ENCODE assay signal across 8 cellular contexts in genomic region chr2:202265467-202266277, GRCh38. TPM values are rescaled to one million over a fixed set of nuclear protein-coding genes. Genes with fewer than 3 reads are reported as not detected.
DNase-seq lines count a peak whose midpoint lies in the region; ATAC-seq and TF ChIP-seq lines count a peak whose summit lies in the region.

NOP58 (plus strand) TSS chr2:202265763; CDS start chr2:202265942, 179 bp downstream.

- H3K4me1 ChIP-seq in prostate gland (replicated peaks) = no peaks in the 10 kb centered on the region
- H3K4me1 ChIP-seq in urinary bladder (ENCODE audit: insufficient read depth) = no peaks in the 10 kb centered on the region

- H3K36me3 ChIP-seq in prostate gland (no peaks in the 10 kb centered on the region), urinary bladder (ENCODE audit: insufficient read depth) (no peaks in the 10 kb centered on the region)

- under 1% methylated on average over 54 of the region's 54 CpGs for WGBS in prostate gland
- WGBS in urinary bladder = under 1% methylated on average over 54 of the region's 54 CpGs

- H3K4me3 Mint-ChIP-seq in T-helper 17 cell = peak within 1 kb of the TSS; percentile 81

- TF ChIP-seq POLR2A in GM15510 (IDR thresholded peaks at IDR 0.05; ENCODE audit: borderline replicate concordance, extremely low read depth, insufficient read length) = peak; percentile 97
- TF ChIP-seq POLR2A in prostate gland (IDR thresholded peaks at IDR 0.05) = peak; percentile 97

- ATAC-seq in HG02885 (IDR thresholded peaks at IDR 0.05; ENCODE audit: poor library complexity, unreplicated experiment) (peak; percentile 88), T-helper 17 cell (peak; percentile 82), left ventricle myocardium superior (peak; percentile 99)

- H3K27me3 ChIP-seq in prostate gland (replicated peaks; ENCODE audit: insufficient read depth) = no peaks in the 10 kb centered on the region

- DNase-seq in NCI-H1694 treated with DMSO at 0.1 percent for 48 hours (lab: John Stamatoyannopoulos, UW) (peak; percentile 97), T-helper 17 cell (peak; percentile 75 to 85 (median 82)), amygdala (lab: John Stamatoyannopoulos, UW) (peak; percentile 39 to 96 (median 87)), left ventricle myocardium superior (peak; percentile 90), prostate gland (ENCODE audit: low spot score) (peak; percentile 96)

- peak within 1 kb of the TSS; percentile 80 to 90 for H3K4me3 ChIP-seq in prostate gland
- peak within 1 kb of the TSS; percentile 91 for H3K4me3 ChIP-seq in urinary bladder (ENCODE audit: low read depth, low read length)

- H3K36me3 Mint-ChIP-seq in T-helper 17 cell (ENCODE audit: low read depth) = no peaks in the 10 kb centered on the region

- no peak for TF ChIP-seq CTCF in prostate gland (IDR thresholded peaks at IDR 0.05)

- H3K4me1 Mint-ChIP-seq in T-helper 17 cell = peaks cover 13% of the 10 kb centered on the region

- H3K9me3 ChIP-seq in T-helper 17 cell (ENCODE audit: control insufficient read depth, low read length, poor library complexity, severe bottlenecking) = no peaks in the 10 kb centered on the region
- no peaks in the 10 kb centered on the region for H3K9me3 ChIP-seq in prostate gland

- H3K27ac ChIP-seq in prostate gland = peak within 1 kb of the TSS; percentile 97 to 99
- H3K27ac ChIP-seq in urinary bladder (ENCODE audit: low read depth) = peak within 1 kb of the TSS; percentile 89

- H3K27me3 Mint-ChIP-seq in T-helper 17 cell = no peaks in the 10 kb centered on the region

- H3K27ac Mint-ChIP-seq in T-helper 17 cell = no peak within 1 kb of the TSS

- intact Hi-C loops in left ventricle myocardium superior (cut with micrococcal nuclease) (no loop called here), prostate gland (cut with DNase I) (loop anchor here (5.0 kb wide), 1 partner anchor 112 kb away; the partner anchor contains the start of gene BMPR2)

RNA-seq across cellular contexts. Expression of gene NOP58, which starts in this region (rescaled TPM):
- total RNA-seq in T-helper 17 cell = 100 to 1,000 TPM; 253 to 273 TPM
- 22.5 TPM for total RNA-seq in left ventricle myocardium superior
- total RNA-seq in prostate gland = 10 to 100 TPM; 47.6 to 73.2 TPM
- 96.8 TPM for total RNA-seq in urinary bladder
- polyA plus RNA-seq in urinary bladder = 39.5 TPM

Comparison
In these comparisons a context has a peak if more than half of its experiments do, and no peak if none do; other contexts are left out.
1. Peak in every context shown above with its lines: DNase-seq, ATAC-seq, H3K4me3 ChIP-seq and H3K27ac ChIP-seq.